ENCODE assay signal across 22 cellular contexts in genomic region chr11:120388261-120388660, GRCh38. TPM values are rescaled to one million over a fixed set of nuclear protein-coding genes. Genes with fewer than 3 reads are reported as not detected.
DNase-seq lines count a peak whose midpoint lies in the region; ATAC-seq, FAIRE-seq and TF ChIP-seq lines count a peak whose summit lies in the region.
"Had no signal": no experiment of that assay in that cellular context is flagged by ENCODE, and none has a peak within 500 bp of the region (broad histone marks: within the 10 kb centered on the region; RNA-seq: fewer than 3 reads in every experiment).

No MANE protein-coding gene starts in this region.

- H3K4me1 ChIP-seq in HepG2 (ENCODE audit: insufficient read depth, low read length) (peaks cover 79% of the 10 kb centered on the region), right lobe of liver (peaks cover 0 to 34% (median 11%) of the 10 kb centered on the region in 4 donors), PC-3 (ENCODE audit: insufficient read depth, low read length) (peaks cover 43% of the 10 kb centered on the region), smooth muscle cell (ENCODE audit: low read depth) (peaks cover 59% of the 10 kb centered on the region)

- H3K9me2 ChIP-seq in PC-3 (replicated peaks; ENCODE audit: low read length) = no peaks in the 10 kb centered on the region

- TF ChIP-seq EP300 in HepG2 (IDR thresholded peaks at IDR 0.05; ENCODE audit: low read depth in 2 of 2, low read length in 2 of 2) (no peak), HepG2 (CRISPR knock-in tag; IDR thresholded peaks at IDR 0.05; ENCODE audit: borderline replicate concordance) (no peak)

- ATAC-seq in HepG2 (no peak), right lobe of liver (no peak), PC-3 (peak; percentile 52), left colon (peak; percentile 44)
- ATAC-seq: GM23338, HCT116 had no signal

- H3K9me3 ChIP-seq in HepG2 (ENCODE audit: low read length) (no peaks in the 10 kb centered on the region), right lobe of liver (no peaks in the 10 kb centered on the region), PC-3 (ENCODE audit: low read length) (no peaks in the 10 kb centered on the region), smooth muscle cell (replicated peaks; ENCODE audit: low read depth) (no peaks in the 10 kb centered on the region)
- H3K9me3 ChIP-seq: BE2C had no signal

- H3K36me3 ChIP-seq in HepG2 (replicated peaks in 1 of 2; ENCODE audit: control insufficient read depth in 1 of 2, insufficient read depth in 2 of 2, low read length in 2 of 2) (no peaks in the 10 kb centered on the region), right lobe of liver (no peaks in the 10 kb centered on the region), PC-3 (ENCODE audit: low read depth, low read length) (no peaks in the 10 kb centered on the region), smooth muscle cell (ENCODE audit: low read depth) (no peaks in the 10 kb centered on the region)
- H3K36me3 ChIP-seq: BE2C; BLaER1 treated with 17β-estradiol and CSF1 and Interleukin-3, amounts not matched to agents 10 nM and 100 nM had no signal

- intact Hi-C loops in HepG2 (cut with micrococcal nuclease; ENCODE audit: unreplicated experiment) (no loop called here), right lobe of liver (cut with DNase I) (no loop called here), PC-3 (cut with micrococcal nuclease) (loop anchor here (5.0 kb wide), 1 partner anchor 44 kb away; no protein-coding TSS in a partner anchor), left colon (cut with DNase I, micrococcal nuclease) (no loop called here)

- H3K27ac ChIP-seq in HepG2 (ENCODE audit: extremely low read length, insufficient read depth, low read length) (no peak overlapping the region), right lobe of liver (no peak overlapping the region), PC-3 (ENCODE audit: low read length) (no peak overlapping the region), smooth muscle cell (ENCODE audit: low read depth) (peak overlapping the region; percentile 88), substantia nigra (ENCODE audit: low read depth, low read length, poor library complexity, severe bottlenecking) (no peak overlapping the region)
- H3K27ac ChIP-seq: BLaER1 treated with 17β-estradiol and CSF1 and Interleukin-3, amounts not matched to agents 10 nM and 100 nM had no signal

- H3K9ac ChIP-seq in HepG2 (ENCODE audit: insufficient read depth, low read depth, low read length) (no peak overlapping the region), PC-3 (ENCODE audit: low read length) (no peak overlapping the region), smooth muscle cell (ENCODE audit: low read depth) (no peak overlapping the region)
- H3K9ac ChIP-seq: BLaER1 treated with 17β-estradiol and CSF1 and Interleukin-3, amounts not matched to agents 10 nM and 100 nM had no signal

- H3K4me2 ChIP-seq in HepG2 (ENCODE audit: low read depth, low read length) = no peak overlapping the region
- peak overlapping the region; percentile 1; the same call in 1 of the 2 replicates for H3K4me2 ChIP-seq in PC-3 (ENCODE audit: low read length)
- peak overlapping the region; percentile 81 for H3K4me2 ChIP-seq in smooth muscle cell
- H3K4me2 ChIP-seq: BLaER1 treated with 17β-estradiol and CSF1 and Interleukin-3, amounts not matched to agents 10 nM and 100 nM; GM23338 had no signal

- H3F3A ChIP-seq in PC-3 (ENCODE audit: low read length, unreplicated experiment) (no peaks in the 10 kb centered on the region), smooth muscle cell (ENCODE audit: low read depth) (peaks cover 22% of the 10 kb centered on the region)

- H3K4me3 ChIP-seq in HepG2 (replicated peaks in 1 of 3; ENCODE audit: insufficient read depth in 1 of 3, low read depth in 2 of 3, low read length in 3 of 3) = no peak overlapping the region
- H3K4me3 ChIP-seq in right lobe of liver = no peak overlapping the region
- H3K4me3 ChIP-seq in PC-3 (ENCODE audit: low read length) = no peak overlapping the region
- H3K4me3 ChIP-seq in smooth muscle cell = no peak overlapping the region
- H3K4me3 ChIP-seq: BLaER1 treated with 17β-estradiol and CSF1 and Interleukin-3, amounts not matched to agents 10 nM and 100 nM; GM12878; GM23338 had no signal

- no peak overlapping the region for H2AFZ ChIP-seq in HepG2 (ENCODE audit: low read length)
- no peak overlapping the region for H2AFZ ChIP-seq in PC-3 (ENCODE audit: low read length)
- no peak overlapping the region for H2AFZ ChIP-seq in smooth muscle cell (ENCODE audit: low read depth)
- H2AFZ ChIP-seq: GM23338 had no signal

- in situ Hi-C loops in HepG2 (cut with HindIII; ENCODE audit: extremely low pct_ligation_motif_present, low pct_unique_long_range_greater_than_20kb) = no loop called here

- TF ChIP-seq RAD21 in HepG2 (CRISPR knock-in tag; IDR thresholded peaks at IDR 0.05) = no peak

- no peaks in the 10 kb centered on the region for H3K27me3 ChIP-seq in HepG2 (ENCODE audit: control insufficient read depth in 1 of 2, insufficient read depth in 2 of 2, low read length in 2 of 2)
- no peaks in the 10 kb centered on the region for H3K27me3 ChIP-seq in right lobe of liver
- no peaks in the 10 kb centered on the region for H3K27me3 ChIP-seq in PC-3 (ENCODE audit: low read length)
- no peaks in the 10 kb centered on the region for H3K27me3 ChIP-seq in smooth muscle cell (ENCODE audit: low read depth)
- H3K27me3 ChIP-seq: BE2C; BLaER1 treated with 17β-estradiol and CSF1 and Interleukin-3, amounts not matched to agents 10 nM and 100 nM had no signal

- DNase-seq in HepG2 (ENCODE audit: low spot score) = peak; percentile 48
- no peak for DNase-seq in right lobe of liver
- DNase-seq in PC-3 = peak; percentile 28
- DNase-seq in left colon = no peak
- no peak for DNase-seq in smooth muscle cell (lab: John Stamatoyannopoulos, UW; ENCODE audit: unreplicated experiment)
- no peak for DNase-seq in AG08396 (ENCODE audit: low spot score)
- no peak for DNase-seq in substantia nigra (lab: John Stamatoyannopoulos, UW)
- DNase-seq in activated CD4-positive, alpha-beta T cell treated with anti-CD3 and anti-CD28 coated beads for 1 hour = no peak
- DNase-seq: AML-193; BE2C; Calu3; CD4-positive, alpha-beta T cell; CD8-positive, alpha-beta memory T cell; DMS79; EL; GDM1; H9 had no signal

- H3K79me2 ChIP-seq in HepG2 (ENCODE audit: insufficient read depth, low read length) = peaks cover 92% of the 10 kb centered on the region
- H3K79me2 ChIP-seq in PC-3 (ENCODE audit: low read length) = peaks cover 100% of the 10 kb centered on the region
- peaks cover 91% of the 10 kb centered on the region for H3K79me2 ChIP-seq in smooth muscle cell (ENCODE audit: low read depth)

- TF ChIP-seq POLR2A in HepG2 (IDR thresholded peaks at IDR 0.05; ENCODE audit: insufficient read depth in 1 of 2, low read depth in 2 of 2, low read length in 2 of 2) (no peak), right lobe of liver (IDR thresholded peaks at IDR 0.05) (no peak)

- H4K20me1 ChIP-seq in HepG2 (ENCODE audit: insufficient read depth, low read length) (peaks cover 9% of the 10 kb centered on the region), PC-3 (ENCODE audit: low read length) (no peaks in the 10 kb centered on the region), smooth muscle cell (ENCODE audit: low read depth) (peaks cover 29% of the 10 kb centered on the region)

- POLR2A ChIA-PET in HepG2 (lab: Yijun Ruan, JAX) = no interaction called here
- POLR2A ChIA-PET in PC-3 (lab: Charles Lee; ENCODE audit: unreplicated experiment) = no interaction called here

- BruUV-seq in HepG2 (replicated peaks; lab: Mats Ljungman, UMichigan) (no TSS peak), PC-3 (replicated peaks; lab: Mats Ljungman, UMichigan) (no TSS peak)

- TF ChIP-seq CTCF in HepG2 (CRISPR knock-in tag; IDR thresholded peaks at IDR 0.05) (no peak), right lobe of liver (IDR thresholded peaks at IDR 0.05) (no peak), PC-3 (conservative IDR thresholded peaks at IDR 0.05; ENCODE audit: low read depth, low read length) (no peak), smooth muscle cell (IDR thresholded peaks at IDR 0.05; ENCODE audit: borderline replicate concordance, insufficient read depth, poor library complexity, severe bottlenecking) (no peak)

- CTCF ChIA-PET in HepG2 (lab: Yijun Ruan, JAX; ENCODE audit: low intra/inter-chr PET ratio, low total read pairs) (no interaction called here), PC-3 (lab: Charles Lee) (interaction anchor here (0.6 kb wide), 1 partner anchor 85 kb away, joined by 3 read pairs; no protein-coding TSS in a partner anchor)

- no peak for FAIRE-seq in HepG2 (lab: Jason Lieb, UNC)
- FAIRE-seq: GM12878, GM18507 had no signal

TF ChIP-seq in HepG2, 621 proteins besides CTCF, POLR2A, EP300 and RAD21 (continues in another document):
- TF ChIP-seq GATAD2A (CRISPR knock-in tag; IDR thresholded peaks at IDR 0.05) (peak; percentile 35; the same call in 1 of the 2 replicates), FOXP1 (IDR thresholded peaks at IDR 0.05) (no peak), FOXP1 (CRISPR knock-in tag; IDR thresholded peaks at IDR 0.05) (peak; percentile 45; the same call in 1 of the 2 replicates)

RNA-seq across cellular contexts. Expression of gene ARHGEF12, which starts 52.0 kb away (rescaled TPM):
- total RNA-seq in HepG2 (2016; rRNA removed; fragmentation: Illumina TruSeq; extraction: Trizol) = 54.4 and 72.2 TPM in 2 replicates
- 23.8 and 24.8 TPM in 2 replicates for total RNA-seq in HepG2 (2016; cell fraction: cytosol; rRNA removed; fragmentation: Illumina TruSeq; extraction: Trizol; ENCODE audit: low read depth)
- total RNA-seq in HepG2 (2016; cell fraction: insoluble cytoplasmic fraction; rRNA removed; fragmentation: Illumina TruSeq; extraction: Trizol) = 51.9 and 66.9 TPM in 2 replicates
- 27.8 and 29.0 TPM in 2 replicates for total RNA-seq in HepG2 (2016; cell fraction: membrane; rRNA removed; fragmentation: Illumina TruSeq; extraction: Trizol)
- 65.7 and 68.9 TPM in 2 replicates for total RNA-seq in HepG2 (2016; cell fraction: nucleus; rRNA removed; fragmentation: Illumina TruSeq; extraction: Trizol)
- 16.2 and 17.9 TPM in 2 replicates for polyA plus RNA-seq in HepG2 (2011; rRNA removed)
- 10.1 and 15.9 TPM in 2 replicates for polyA plus RNA-seq in HepG2 (2011; cell fraction: cytosol; rRNA removed)
- polyA plus RNA-seq in HepG2 (2011; cell fraction: nucleus; rRNA removed) = 18.6 and 22.0 TPM in 2 replicates
- 30.2 and 31.4 TPM in 2 replicates for polyA plus RNA-seq in HepG2 (2012)
- 0.95 and 1.2 TPM in 2 replicates for polyA plus RNA-seq in HepG2 (2016; cell fraction: cytosol; fragmentation: Illumina TruSeq; extraction: Trizol; ENCODE audit: low read depth)
- 35.8 and 36.1 TPM in 2 replicates for polyA plus RNA-seq in HepG2 (2016; cell fraction: insoluble cytoplasmic fraction; fragmentation: Illumina TruSeq; extraction: Trizol; ENCODE audit: low read depth)
- polyA plus RNA-seq in HepG2 (2016; cell fraction: membrane; fragmentation: Illumina TruSeq; extraction: Trizol; ENCODE audit: low read depth) = 5.1 and 6.3 TPM in 2 replicates
- 31.1 and 33.7 TPM in 2 replicates for polyA plus RNA-seq in HepG2 (2016; cell fraction: nucleus; fragmentation: Illumina TruSeq; extraction: Trizol; ENCODE audit: insufficient read depth, low read depth)
- polyA minus RNA-seq in HepG2 (2011; rRNA and poly(A)+ RNA removed; ENCODE audit: low replicate concordance) = 46.5 and 46.8 TPM in 2 replicates
- polyA minus RNA-seq in HepG2 (2011; cell fraction: cytosol; rRNA and poly(A)+ RNA removed) = 52.1 and 66.1 TPM in 2 replicates
- polyA minus RNA-seq in HepG2 (2011; cell fraction: nucleus; rRNA and poly(A)+ RNA removed) = 151 and 164 TPM in 2 replicates
- total RNA-seq in right lobe of liver = 100 to 1,000 TPM in 3 of 6 experiments, 10 to 100 TPM in 3; 75.1 to 113 (median 94.0) TPM
- 41.0 and 54.4 TPM in 2 replicates for total RNA-seq in PC-3 (2014; rRNA removed)
- 100 to 1,000 TPM in 1 of 2 donors, 10 to 100 TPM in 1; 99.1 to 107 TPM for total RNA-seq in left colon
- total RNA-seq in smooth muscle cell = 89.4 and 108 TPM in 2 replicates
- 24.6 and 29.2 TPM in 2 replicates for polyA plus RNA-seq in smooth muscle cell

Comparison
In these comparisons a context has a peak if more than half of its experiments do, and no peak if none do; other contexts are left out.
1. DNase-seq: peak in HepG2 (single experiment) and PC-3 (single experiment); none in right lobe of liver (0 of 3), left colon (0 of 2), smooth muscle cell (single experiment), AG08396 (single experiment), substantia nigra (0 of 49) and activated CD4-positive, alpha-beta T cell treated with anti-CD3 and anti-CD28 coated beads for 1 hour (single experiment).
2. ATAC-seq: peak in PC-3 (single experiment) and left colon (single experiment); none in HepG2 (single experiment) and right lobe of liver (0 of 4).